Comparison of ENCODE assay signal across 8 cellular contexts in genomic region chr7:76626581-76626980, GRCh38. TPM values are rescaled to one million over a fixed set of nuclear protein-coding genes. Genes with fewer than 3 reads are reported as not detected.
A peak's percentile ranks its signal among the peaks of the same experiment; 100 is the strongest.
DNase-seq lines count a peak whose midpoint lies in the region; ATAC-seq and TF ChIP-seq lines count a peak whose summit lies in the region.
"Not testable (repeated sequence)": the region's sequence is repeated elsewhere in the genome, so short reads cannot be mapped to it uniquely, and the experiment has no call there.

No MANE protein-coding gene starts in this region.

- not testable (repeated sequence) for H3K4me1 Mint-ChIP-seq in T-helper 1 cell treated with Interleukin-12 subunit alpha and Interleukin-12 subunit beta and Interleukin-4 antibody, amounts not matched to agents 30 μg/mL and 1 μg/mL, for 36 hours (ENCODE audit: low read depth)

- WGBS in adrenal gland, 4 donors: 0 to 3% (median 0%) methylated on average over 4 to 22 of the region's 34 CpGs

- H3K4me3 ChIP-seq in HAP-1 (peak overlapping the region; percentile 48), adrenal gland (peak overlapping the region in 1 of 4 donors; percentile 70), foreskin fibroblast (ENCODE audit: low read depth in 1 of 2, low read length in 2 of 2) (peak overlapping the region; percentile 48 to 63), mucosa of rectum (ENCODE audit: low read length in 2 of 2) (peak overlapping the region; percentile 48 to 67)

- peak; percentile 25 for ATAC-seq in stimulated activated naive CD8-positive, alpha-beta T cell treated with anti-CD3 and anti-CD28 coated beads, Interleukin-15, Interleukin-2, amounts not matched to agents 100 U/mL and 50 U/mL, for 24 hours

- H3K9ac ChIP-seq in mucosa of rectum (ENCODE audit: low read depth in 1 of 2, low read length in 2 of 2): peak overlapping the region; percentile 44 to 65

- not testable (repeated sequence) for H3K27me3 Mint-ChIP-seq in T-helper 1 cell treated with Interleukin-12 subunit alpha and Interleukin-12 subunit beta and Interleukin-4 antibody, amounts not matched to agents 30 μg/mL and 1 μg/mL, for 36 hours (ENCODE audit: low read depth)

- not testable (repeated sequence) for H3K36me3 ChIP-seq in HAP-1 (replicated peaks); adrenal gland (replicated peaks in 1 of 2); mucosa of rectum (ENCODE audit: control insufficient read depth in 2 of 2, insufficient read depth in 2 of 2, low read length in 2 of 2)

- H3K9me3 ChIP-seq in HAP-1; adrenal gland (replicated peaks in 1 of 3); mucosa of rectum (ENCODE audit: control insufficient read depth in 2 of 2, low read length in 2 of 2): not testable (repeated sequence)

- peak overlapping the region; percentile 92 for H3K27ac Mint-ChIP-seq in T-helper 1 cell treated with Interleukin-12 subunit alpha and Interleukin-12 subunit beta and Interleukin-4 antibody, amounts not matched to agents 30 μg/mL and 1 μg/mL, for 36 hours

- H3K4me3 Mint-ChIP-seq in T-helper 1 cell treated with Interleukin-12 subunit alpha and Interleukin-12 subunit beta and Interleukin-4 antibody, amounts not matched to agents 30 μg/mL and 1 μg/mL, for 36 hours: peak overlapping the region; percentile 89

- H3K9me3 Mint-ChIP-seq in T-helper 1 cell treated with Interleukin-12 subunit alpha and Interleukin-12 subunit beta and Interleukin-4 antibody, amounts not matched to agents 30 μg/mL and 1 μg/mL, for 36 hours: not testable (repeated sequence)

- TF ChIP-seq CTCF in adrenal gland (IDR thresholded peaks at IDR 0.05); foreskin fibroblast (IDR thresholded peaks at IDR 0.05; ENCODE audit: low read depth, low read length): not testable (repeated sequence)

- not testable (repeated sequence) for H3K27me3 ChIP-seq in HAP-1 (ENCODE audit: low read depth); adrenal gland; mucosa of rectum (ENCODE audit: control insufficient read depth in 2 of 2, insufficient read depth in 2 of 2, low read length in 2 of 2)

- H3K4me1 ChIP-seq in HAP-1; adrenal gland (replicated peaks in 1 of 2); mucosa of rectum (ENCODE audit: control insufficient read depth in 2 of 2, insufficient read depth in 2 of 2, low read length in 2 of 2): not testable (repeated sequence)

- in situ Hi-C loops in HAP-1 (cut with MboI; ENCODE audit: low sequenced_read_pairs): not testable (repeated sequence)

- peak; percentile 13 for DNase-seq in EH (ENCODE audit: low read depth)
- DNase-seq in HAP-1 (ENCODE audit: low spot score in 2 of 2): peak in 1 of 2 experiments; percentile 45
- peak; percentile 15 for DNase-seq in HT-29 (ENCODE audit: low spot score)
- peak in 2 of 7 donors; percentile 17 to 28 for DNase-seq in adrenal gland
- DNase-seq in foreskin fibroblast: peak; percentile 1 to 27
- DNase-seq in stimulated activated naive CD8-positive, alpha-beta T cell treated with anti-CD3 and anti-CD28 coated beads, Interleukin-15, Interleukin-2, amounts not matched to agents 100 U/mL and 50 U/mL, for 24 hours: peak; percentile 42

- H3K27ac ChIP-seq in adrenal gland: peak overlapping the region in 3 of 5 donors; percentile 51 to 94 (median 87)
- peak overlapping the region; percentile 16 to 42 for H3K27ac ChIP-seq in mucosa of rectum (ENCODE audit: low read depth in 2 of 2, low read length in 2 of 2)

- intact Hi-C loops in adrenal gland (cut with DNase I): not testable (repeated sequence)

- TF ChIP-seq POLR2A in adrenal gland (IDR thresholded peaks at IDR 0.05): not testable (repeated sequence)

- not testable (repeated sequence) for H3K36me3 Mint-ChIP-seq in T-helper 1 cell treated with Interleukin-12 subunit alpha and Interleukin-12 subunit beta and Interleukin-4 antibody, amounts not matched to agents 30 μg/mL and 1 μg/mL, for 36 hours (ENCODE audit: low read depth)

RNA-seq across cellular contexts. Expression of gene POMZP3, which starts 0.5 kb away (rescaled TPM):
- 7.6 and 9.9 TPM in 2 replicates for total RNA-seq in HT-29 (2014; rRNA removed; shearing (Covaris generic))
- 10 to 100 TPM in 4 of 8 donors, 1 to 10 TPM in 4; 2.1 to 24.8 (median 9.9) TPM for total RNA-seq in adrenal gland
- 10 to 100 TPM in 2 of 3 donors, 1 to 10 TPM in 1; 9.6 to 15.6 (median 14.0) TPM for polyA plus RNA-seq in adrenal gland
